Comparison of ENCODE assay signal across 18 cellular contexts in the genomic region with DNA sequence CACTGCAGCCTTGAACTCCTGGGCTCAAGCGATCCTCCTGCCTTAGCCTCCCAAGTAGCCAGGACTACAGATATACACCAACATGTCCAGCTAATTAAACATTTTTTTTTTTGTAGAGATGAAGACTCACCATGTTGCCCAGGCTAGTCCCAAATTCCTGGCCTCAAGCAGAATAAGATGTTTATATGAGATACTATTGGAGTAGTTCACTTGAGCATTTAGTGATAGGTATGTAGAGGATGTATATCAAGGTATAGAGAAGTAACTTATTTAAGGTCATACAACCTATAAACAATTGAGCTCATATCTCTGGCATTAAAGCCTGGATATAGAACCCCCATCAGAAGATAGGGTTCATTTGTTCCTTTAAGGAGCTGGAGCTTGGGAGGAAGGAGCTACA. TPM values are rescaled to one million over a fixed set of nuclear protein-coding genes. Genes with fewer than 3 reads are reported as not detected.
A peak's percentile ranks its signal among the peaks of the same experiment; 100 is the strongest.
DNase-seq lines count a peak whose midpoint lies in the region; ATAC-seq and TF ChIP-seq lines count a peak whose summit lies in the region.
"Had no signal": no experiment of that assay in that cellular context is flagged by ENCODE, and none has a peak within 500 bp of the region (broad histone marks: within the 10 kb centered on the region; RNA-seq: fewer than 3 reads in every experiment).

No MANE protein-coding gene starts in this region.

- no peak for ATAC-seq in activated naive CD4-positive, alpha-beta T cell treated with anti-CD3 and anti-CD28 coated beads, Interleukin-2, amount 50 U/mL, for 72 hours
- ATAC-seq in activated T-helper 17 cell treated with anti-CD3 and anti-CD28 coated beads, Interleukin-2, amount 50 U/mL, for 72 hours (replicated peaks): no peak
- ATAC-seq: A549; CD8-positive, alpha-beta T cell had no signal

- no peak overlapping the region for H3K4me3 ChIP-seq in dorsolateral prefrontal cortex
- H3K4me3 ChIP-seq: A549, BLaER1 had no signal

- H3K4me1 Mint-ChIP-seq in activated naive CD4-positive, alpha-beta T cell treated with anti-CD3 and anti-CD28 coated beads for 36 hours (ENCODE audit: low read depth): peaks cover under 1% of the 10 kb centered on the region
- H3K4me1 Mint-ChIP-seq in activated T-helper 17 cell treated with anti-CD3 and anti-CD28 coated beads, Interleukin-2, amount 50 U/mL, for 72 hours: peaks cover 6% of the 10 kb centered on the region

- no peaks in the 10 kb centered on the region for H3K27me3 Mint-ChIP-seq in activated naive CD4-positive, alpha-beta T cell treated with anti-CD3 and anti-CD28 coated beads for 36 hours (ENCODE audit: low read depth)
- H3K27me3 Mint-ChIP-seq in activated T-helper 17 cell treated with anti-CD3 and anti-CD28 coated beads, Interleukin-2, amount 50 U/mL, for 72 hours: no peaks in the 10 kb centered on the region
- H3K27me3 Mint-ChIP-seq: CD4-positive, alpha-beta T cell had no signal

- peaks cover 5 to 16% of the 10 kb centered on the region in 2 donors for H3K36me3 Mint-ChIP-seq in activated naive CD4-positive, alpha-beta T cell treated with anti-CD3 and anti-CD28 coated beads, Interleukin-2, amount 50 U/mL, for 72 hours
- peaks cover 37% of the 10 kb centered on the region for H3K36me3 Mint-ChIP-seq in activated naive CD4-positive, alpha-beta T cell treated with anti-CD3 and anti-CD28 coated beads for 36 hours (ENCODE audit: low read depth)
- peaks cover 74% of the 10 kb centered on the region for H3K36me3 Mint-ChIP-seq in activated T-helper 17 cell treated with anti-CD3 and anti-CD28 coated beads, Interleukin-2, amount 50 U/mL, for 72 hours (ENCODE audit: low read depth)

- CTCF ChIA-PET in activated naive CD4-positive, alpha-beta T cell treated with anti-CD3 and anti-CD28 coated beads for 36 hours (lab: Charles Lee): interaction anchor here (0.6 to 1.6 kb wide), 6 partner anchors 14 to 293 kb away, joined by 3 to 12 read pairs (median 5); a partner anchor contains a TSS

- H3K9me3 Mint-ChIP-seq in activated naive CD4-positive, alpha-beta T cell treated with anti-CD3 and anti-CD28 coated beads, Interleukin-2, amount 50 U/mL, for 72 hours: no peaks in the 10 kb centered on the region
- H3K9me3 Mint-ChIP-seq in activated naive CD4-positive, alpha-beta T cell treated with anti-CD3 and anti-CD28 coated beads for 36 hours: no peaks in the 10 kb centered on the region
- no peaks in the 10 kb centered on the region for H3K9me3 Mint-ChIP-seq in activated T-helper 17 cell treated with anti-CD3 and anti-CD28 coated beads, Interleukin-2, amount 50 U/mL, for 72 hours
- H3K9me3 Mint-ChIP-seq: CD4-positive, alpha-beta T cell; CD8-positive, alpha-beta T cell had no signal

- H3K27ac ChIP-seq in dorsolateral prefrontal cortex: no peak overlapping the region
- H3K27ac ChIP-seq: 22Rv1, A549, BLaER1 had no signal

- H3K27me3 ChIP-seq in dorsolateral prefrontal cortex: no peaks in the 10 kb centered on the region
- H3K27me3 ChIP-seq: BE2C, BLaER1 had no signal

- no peak for TF ChIP-seq CTCF in dorsolateral prefrontal cortex (IDR thresholded peaks at IDR 0.05 in 54 of 56, conservative IDR thresholded peaks at IDR 0.05 in 2 of 56; ENCODE audit: low read depth in 1 of 56, partially characterized antibody in 56 of 56)

- intact Hi-C loops in activated naive CD4-positive, alpha-beta T cell treated with anti-CD3 and anti-CD28 coated beads for 36 hours (cut with micrococcal nuclease): no loop called here
- intact Hi-C loops in dorsolateral prefrontal cortex (cut with DNase I): no loop called here

- DNase-seq in activated naive CD4-positive, alpha-beta T cell treated with anti-CD3 and anti-CD28 coated beads, Interleukin-2, amount 50 U/mL, for 72 hours (ENCODE audit: low spot score in 2 of 2): no peak
- no peak for DNase-seq in activated naive CD4-positive, alpha-beta T cell treated with anti-CD3 and anti-CD28 coated beads for 36 hours
- DNase-seq in AG08396 (ENCODE audit: low spot score) (no peak), dorsolateral prefrontal cortex (no peak)
- DNase-seq: BE2C; C1 segment of cervical spinal cord; Caco-2; Calu3; CD4-positive, alpha-beta T cell; CD8-positive, alpha-beta T cell; DMS79 treated with DMSO at 0.1 percent for 48 hours; GF-D8 had no signal

- H3K27ac Mint-ChIP-seq in activated naive CD4-positive, alpha-beta T cell treated with anti-CD3 and anti-CD28 coated beads, Interleukin-2, amount 50 U/mL, for 72 hours: peak overlapping the region; percentile 48 to 84
- H3K27ac Mint-ChIP-seq in activated naive CD4-positive, alpha-beta T cell treated with anti-CD3 and anti-CD28 coated beads for 36 hours: no peak overlapping the region
- H3K27ac Mint-ChIP-seq in activated T-helper 17 cell treated with anti-CD3 and anti-CD28 coated beads, Interleukin-2, amount 50 U/mL, for 72 hours: peak overlapping the region; percentile 46
- H3K27ac Mint-ChIP-seq: CD8-positive, alpha-beta T cell had no signal

- no peak overlapping the region for H3K4me3 Mint-ChIP-seq in activated naive CD4-positive, alpha-beta T cell treated with anti-CD3 and anti-CD28 coated beads for 36 hours
- H3K4me3 Mint-ChIP-seq in activated T-helper 17 cell treated with anti-CD3 and anti-CD28 coated beads, Interleukin-2, amount 50 U/mL, for 72 hours: no peak overlapping the region
- H3K4me3 Mint-ChIP-seq: CD14-positive monocyte; CD4-positive, alpha-beta T cell; CD8-positive, alpha-beta T cell had no signal

RNA-seq across cellular contexts. Expression of a gene that starts 4.6 kb away (rescaled TPM):
- 1 to 10 TPM in 1 of 2 donors, under 1 TPM in 1; 0.53 to 1.7 TPM for total RNA-seq in activated naive CD4-positive, alpha-beta T cell treated with anti-CD3 and anti-CD28 coated beads, Interleukin-2, amount 50 U/mL, for 72 hours
- under 1 TPM; 0.24 to 0.57 TPM for total RNA-seq in activated naive CD4-positive, alpha-beta T cell treated with anti-CD3 and anti-CD28 coated beads for 36 hours
- total RNA-seq in activated T-helper 17 cell treated with anti-CD3 and anti-CD28 coated beads, Interleukin-2, amount 50 U/mL, for 72 hours: 1 to 10 TPM in 1 of 2 donors, under 1 TPM in 1; 0.15 to 2.8 TPM
- total RNA-seq in dorsolateral prefrontal cortex: 1 to 10 TPM in 21 of 120 experiments, under 1 TPM in 80, not detected in 19; 0.14 to 2.3 (median 0.55) TPM
- total RNA-seq: A172 had no signal

RNA-seq across cellular contexts. Expression of a gene that starts 13.1 kb away (rescaled TPM):
- 1 to 10 TPM; 5.7 to 7.9 TPM for total RNA-seq in activated naive CD4-positive, alpha-beta T cell treated with anti-CD3 and anti-CD28 coated beads, Interleukin-2, amount 50 U/mL, for 72 hours
- total RNA-seq in activated naive CD4-positive, alpha-beta T cell treated with anti-CD3 and anti-CD28 coated beads for 36 hours: 1 to 10 TPM; 4.1 to 4.7 TPM
- 10 to 100 TPM in 1 of 2 donors, 1 to 10 TPM in 1; 6.5 to 10.7 TPM for total RNA-seq in activated T-helper 17 cell treated with anti-CD3 and anti-CD28 coated beads, Interleukin-2, amount 50 U/mL, for 72 hours
- 10 to 100 TPM in 68 of 120 experiments, 1 to 10 TPM in 52; 5.1 to 19.5 (median 10.6) TPM for total RNA-seq in dorsolateral prefrontal cortex

RNA-seq across cellular contexts. Expression of a gene that starts 13.3 kb away (rescaled TPM):
- total RNA-seq in activated naive CD4-positive, alpha-beta T cell treated with anti-CD3 and anti-CD28 coated beads, Interleukin-2, amount 50 U/mL, for 72 hours: 10 to 100 TPM; 34.5 to 45.7 TPM
- 10 to 100 TPM; 26.4 to 28.6 TPM for total RNA-seq in activated naive CD4-positive, alpha-beta T cell treated with anti-CD3 and anti-CD28 coated beads for 36 hours
- 10 to 100 TPM; 24.5 to 33.4 TPM for total RNA-seq in activated T-helper 17 cell treated with anti-CD3 and anti-CD28 coated beads, Interleukin-2, amount 50 U/mL, for 72 hours
- 10 to 100 TPM; 13.8 to 34.7 (median 21.9) TPM for total RNA-seq in dorsolateral prefrontal cortex

RNA-seq across cellular contexts. Expression of a gene that starts 36.7 kb away (rescaled TPM):
- 1 to 10 TPM; 4.3 to 5.0 TPM for total RNA-seq in activated naive CD4-positive, alpha-beta T cell treated with anti-CD3 and anti-CD28 coated beads, Interleukin-2, amount 50 U/mL, for 72 hours
- total RNA-seq in activated naive CD4-positive, alpha-beta T cell treated with anti-CD3 and anti-CD28 coated beads for 36 hours: 1 to 10 TPM; 3.1 TPM
- 1 to 10 TPM; 3.7 to 4.8 TPM for total RNA-seq in activated T-helper 17 cell treated with anti-CD3 and anti-CD28 coated beads, Interleukin-2, amount 50 U/mL, for 72 hours
- 10 to 100 TPM in 64 of 120 experiments, 1 to 10 TPM in 56; 5.9 to 20.1 (median 10.3) TPM for total RNA-seq in dorsolateral prefrontal cortex

RNA-seq across cellular contexts. Expression of a gene that starts 37.0 kb away (rescaled TPM):
- total RNA-seq in activated naive CD4-positive, alpha-beta T cell treated with anti-CD3 and anti-CD28 coated beads, Interleukin-2, amount 50 U/mL, for 72 hours: 10 to 100 TPM; 15.8 to 30.6 TPM
- total RNA-seq in activated naive CD4-positive, alpha-beta T cell treated with anti-CD3 and anti-CD28 coated beads for 36 hours: 10 to 100 TPM; 16.4 to 17.0 TPM
- total RNA-seq in activated T-helper 17 cell treated with anti-CD3 and anti-CD28 coated beads, Interleukin-2, amount 50 U/mL, for 72 hours: 10 to 100 TPM; 21.8 to 22.2 TPM
- 10 to 100 TPM; 12.2 to 34.0 (median 22.7) TPM for total RNA-seq in dorsolateral prefrontal cortex
